10 cellular contexts compared by ENCODE assay signal in the genomic region with DNA sequence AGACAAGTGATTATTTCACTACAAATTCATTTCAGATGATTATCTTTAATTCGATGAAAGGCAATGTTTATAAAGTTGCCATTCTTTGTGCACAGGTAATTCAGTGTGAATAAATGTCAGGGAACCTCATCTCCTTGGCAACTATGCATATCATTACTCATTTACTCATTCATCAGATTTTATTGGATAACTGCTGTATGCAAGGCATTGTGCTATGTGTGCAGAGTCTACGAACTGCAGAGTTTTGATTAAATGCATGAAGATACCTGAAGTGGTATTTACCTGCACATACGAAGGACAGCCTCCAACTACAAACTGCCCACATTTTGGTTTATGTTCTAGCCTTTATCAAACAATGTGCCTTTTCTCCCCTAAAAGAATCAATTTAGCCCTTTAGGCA. TPM values are rescaled to one million over a fixed set of nuclear protein-coding genes. Genes with fewer than 3 reads are reported as not detected.
A peak's percentile ranks its signal among the peaks of the same experiment; 100 is the strongest.
DNase-seq lines count a peak whose midpoint lies in the region; ATAC-seq and TF ChIP-seq lines count a peak whose summit lies in the region.
"Had no signal": no experiment of that assay in that cellular context is flagged by ENCODE, and none has a peak within 500 bp of the region (broad histone marks: within the 10 kb centered on the region; RNA-seq: fewer than 3 reads in every experiment).

No MANE protein-coding gene starts in this region.

- peaks cover 15% of the 10 kb centered on the region for H3K36me3 Mint-ChIP-seq in mesothelial cell of epicardium

- DNase-seq in heart right ventricle (no peak), cardiac septum (ENCODE audit: low spot score) (no peak), choroid plexus epithelial cell (ENCODE audit: low read depth) (no peak), mesothelial cell of epicardium (ENCODE audit: low spot score in 2 of 2, unreplicated experiment in 2 of 2) (no peak), uterus (no peak), Peyer's patch (no peak)
- DNase-seq in activated naive CD4-positive, alpha-beta T cell treated with anti-CD3 and anti-CD28 coated beads, Interleukin-2, amount 50 U/mL, for 16 hours, result no peak
- DNase-seq in effector CD4-positive, alpha-beta T cell, result no peak
- DNase-seq: activated naive CD8-positive, alpha-beta T cell treated with anti-CD3 and anti-CD28 coated beads, Interleukin-2, amount 10 ng/mL, durations not matched to agents 7 days and 5 days; T1000 had no signal

- peak overlapping the region; percentile 99 for H3K27ac Mint-ChIP-seq in mesothelial cell of epicardium
- H3K27ac Mint-ChIP-seq: activated naive CD8-positive, alpha-beta T cell treated with anti-CD3 and anti-CD28 coated beads, Interleukin-2, amount 10 ng/mL, durations not matched to agents 7 days and 5 days had no signal

- peaks cover 60% of the 10 kb centered on the region for H3K4me1 Mint-ChIP-seq in mesothelial cell of epicardium

- peaks cover 0 to 38% (median 0%) of the 10 kb centered on the region in 7 donors for H3K27me3 ChIP-seq in heart right ventricle
- no peaks in the 10 kb centered on the region for H3K27me3 ChIP-seq in uterus
- H3K27me3 ChIP-seq in Peyer's patch, result no peaks in the 10 kb centered on the region

- no peaks in the 10 kb centered on the region for H3K27me3 Mint-ChIP-seq in mesothelial cell of epicardium (ENCODE audit: low read depth)

- no peaks in the 10 kb centered on the region for H3K9me3 Mint-ChIP-seq in mesothelial cell of epicardium
- H3K9me3 Mint-ChIP-seq: activated naive CD8-positive, alpha-beta T cell treated with anti-CD3 and anti-CD28 coated beads, Interleukin-2, amount 10 ng/mL, durations not matched to agents 7 days and 5 days had no signal

- ATAC-seq in heart right ventricle, result no peak

- H3K27ac ChIP-seq in heart right ventricle (peak overlapping the region in 9 of 10 donors; percentile 89 to 97 (median 96)), uterus (peak overlapping the region; percentile 81 to 88), Peyer's patch (peak overlapping the region in 2 of 4 donors; percentile 93 to 96)

- H3K36me3 ChIP-seq in heart right ventricle (no peaks in the 10 kb centered on the region), uterus (no peaks in the 10 kb centered on the region), Peyer's patch (no peaks in the 10 kb centered on the region)

- no peak for TF ChIP-seq POLR2A in uterus (IDR thresholded peaks at IDR 0.05)
- TF ChIP-seq POLR2A in Peyer's patch (IDR thresholded peaks at IDR 0.05), result no peak

- intact Hi-C loops in heart right ventricle (cut with DNase I), result loop anchor here in 5 of 10 donors (10.0 kb wide), 4 partner anchors 59 to 679 kb away; no protein-coding TSS in a partner anchor
- intact Hi-C loops in cardiac septum (cut with DNase I), result no loop called here
- intact Hi-C loops in uterus (cut with DNase I; ENCODE audit: low total_unique reads), result no loop called here

- TF ChIP-seq CTCF in heart right ventricle (IDR thresholded peaks at IDR 0.05) (no peak), choroid plexus epithelial cell (conservative IDR thresholded peaks at IDR 0.05; ENCODE audit: low read depth, low read length) (no peak), mesothelial cell of epicardium (IDR thresholded peaks at IDR 0.05; ENCODE audit: unreplicated experiment) (no peak), uterus (IDR thresholded peaks at IDR 0.05) (no peak), Peyer's patch (IDR thresholded peaks at IDR 0.05) (no peak)

- H3K4me1 ChIP-seq in heart right ventricle (peaks cover 0 to 60% (median 51%) of the 10 kb centered on the region in 9 donors), uterus (peaks cover 3% of the 10 kb centered on the region in 2 donors), Peyer's patch (peaks cover 0 to 50% (median 0%) of the 10 kb centered on the region in 4 donors)

- WGBS in heart right ventricle, 2 donors, result 47 to 60% methylated on average over 3 of the region's 3 CpGs

- H3K9me3 ChIP-seq in heart right ventricle (no peaks in the 10 kb centered on the region), uterus (no peaks in the 10 kb centered on the region), Peyer's patch (no peaks in the 10 kb centered on the region)

- H3K4me3 Mint-ChIP-seq in mesothelial cell of epicardium, result peak overlapping the region; percentile 96
- H3K4me3 Mint-ChIP-seq: activated naive CD8-positive, alpha-beta T cell treated with anti-CD3 and anti-CD28 coated beads, Interleukin-2, amount 10 ng/mL, durations not matched to agents 7 days and 5 days had no signal

- H3K4me3 ChIP-seq in heart right ventricle, result peak overlapping the region in 9 of 10 donors; percentile 51 to 91 (median 82)
- H3K4me3 ChIP-seq in choroid plexus epithelial cell (ENCODE audit: low read depth, low read length), result peak overlapping the region; percentile 93
- no peak overlapping the region for H3K4me3 ChIP-seq in uterus
- peak overlapping the region in 2 of 4 donors; percentile 68 to 92 for H3K4me3 ChIP-seq in Peyer's patch

RNA-seq across cellular contexts. Expression of a gene that starts 3.5 kb away (rescaled TPM):
- total RNA-seq in heart right ventricle, result 10 to 100 TPM; 20.7 to 74.3 (median 41.0) TPM
- 10 to 100 TPM; 15.4 to 22.3 TPM for polyA plus RNA-seq in heart right ventricle
- total RNA-seq in cardiac septum, result 46.9 TPM
- total RNA-seq in mesothelial cell of epicardium, result 140 to 145 TPM (median 144 TPM) in 3 replicates
- total RNA-seq in uterus, result 10 to 100 TPM; 12.6 to 69.4 (median 41.1) TPM
- 10 to 100 TPM; 14.9 to 80.6 (median 46.7) TPM for total RNA-seq in Peyer's patch
- total RNA-seq: activated naive CD8-positive, alpha-beta T cell treated with anti-CD3 and anti-CD28 coated beads, Interleukin-2, amount 10 ng/mL, durations not matched to agents 7 days and 5 days had no signal

Comparison
In these comparisons a context has a peak if more than half of its experiments do, and no peak if none do; other contexts are left out.
1. H3K4me3 ChIP-seq: peak in heart right ventricle (9 of 10) and choroid plexus epithelial cell (single experiment); none in uterus (0 of 2).